ENCODE assay signal across 1 cellular context in the genomic region with DNA sequence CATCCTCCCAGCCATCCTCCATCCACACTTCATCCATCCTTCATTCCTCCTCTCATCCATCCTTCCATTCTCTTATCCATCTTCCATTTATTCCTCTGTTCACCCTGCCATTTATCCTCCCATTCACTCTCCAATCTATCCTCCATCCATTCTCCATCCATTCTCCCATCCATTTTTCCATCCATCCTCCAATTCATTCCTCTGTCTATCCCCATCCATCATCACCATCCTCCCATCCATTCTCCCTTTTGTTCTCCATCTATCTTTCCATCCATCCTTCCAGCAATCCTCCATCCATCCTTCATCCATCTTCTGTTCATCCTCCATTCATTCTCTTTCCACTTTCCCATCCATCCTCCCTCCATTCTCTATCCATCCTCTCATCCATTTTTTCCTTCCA.
TF ChIP-seq lines count a peak whose summit lies in the region.

No MANE protein-coding gene starts in this region.

TF ChIP-seq in HepG2, 621 proteins besides CTCF, POLR2A, EP300 and RAD21 (continued from another document):
- TF ChIP-seq TRIM22 (IDR thresholded peaks at IDR 0.05) (0 out of 2 replicates have a peak, but pooled peaks have one; percentile 39), DMAP1 (CRISPR knock-in tag; IDR thresholded peaks at IDR 0.05) (no peak), ZBTB42 (CRISPR knock-in tag; IDR thresholded peaks at IDR 0.05) (no peak), PAX8 (CRISPR knock-in tag; IDR thresholded peaks at IDR 0.05; ENCODE audit: borderline replicate concordance) (no peak), CREM (IDR thresholded peaks at IDR 0.05) (no peak), CREM (CRISPR knock-in tag; IDR thresholded peaks at IDR 0.05) (no peak)
- TF ChIP-seq, protein P1, sequence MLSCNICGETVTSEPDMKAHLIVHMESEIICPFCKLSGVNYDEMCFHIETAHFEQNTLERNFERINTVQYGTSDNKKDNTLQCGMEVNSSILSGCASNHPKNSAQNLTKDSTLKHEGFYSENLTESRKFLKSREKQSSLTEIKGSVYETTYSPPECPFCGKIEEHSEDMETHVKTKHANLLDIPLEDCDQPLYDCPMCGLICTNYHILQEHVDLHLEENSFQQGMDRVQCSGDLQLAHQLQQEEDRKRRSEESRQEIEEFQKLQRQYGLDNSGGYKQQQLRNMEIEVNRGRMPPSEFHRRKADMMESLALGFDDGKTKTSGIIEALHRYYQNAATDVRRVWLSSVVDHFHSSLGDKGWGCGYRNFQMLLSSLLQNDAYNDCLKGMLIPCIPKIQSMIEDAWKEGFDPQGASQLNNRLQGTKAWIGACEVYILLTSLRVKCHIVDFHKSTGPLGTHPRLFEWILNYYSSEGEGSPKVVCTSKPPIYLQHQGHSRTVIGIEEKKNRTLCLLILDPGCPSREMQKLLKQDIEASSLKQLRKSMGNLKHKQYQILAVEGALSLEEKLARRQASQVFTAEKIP (CRISPR knock-in tag; IDR thresholded peaks at IDR 0.05; ENCODE audit: borderline replicate concordance), result no peak
